25 cellular contexts compared by ENCODE assay signal in the genomic region with DNA sequence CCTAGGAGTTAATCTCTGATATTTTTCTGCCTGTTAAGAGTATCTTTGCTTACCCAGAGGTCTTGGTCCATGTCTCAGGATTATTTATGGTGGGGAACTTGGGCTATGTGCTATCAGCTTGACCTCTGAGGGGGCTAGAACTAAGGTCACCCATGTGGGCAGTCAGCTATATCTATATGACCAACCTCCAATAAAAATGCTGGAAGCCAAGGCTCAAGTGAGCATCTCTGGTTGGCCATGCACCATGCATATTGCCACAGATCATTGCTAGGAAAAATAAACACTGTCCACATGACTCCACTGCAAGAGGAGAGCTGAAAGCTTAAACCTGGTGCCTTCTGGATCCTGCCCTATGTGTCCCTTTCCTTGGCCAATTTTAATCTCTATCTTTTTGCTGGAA.
DNase-seq lines count a peak whose midpoint lies in the region; ATAC-seq, FAIRE-seq and TF ChIP-seq lines count a peak whose summit lies in the region.
"Had no signal": no experiment of that assay in that cellular context is flagged by ENCODE, and none has a peak within 500 bp of the region (broad histone marks: within the 10 kb centered on the region; RNA-seq: fewer than 3 reads in every experiment).

No MANE protein-coding gene starts in this region.

- no peak for FAIRE-seq in GM19239 (lab: Jason Lieb, UNC)
- FAIRE-seq: GM12891, H54 had no signal

- DNase-seq in HEK293T (ENCODE audit: extremely low spot score): peak; percentile 25
- peak; percentile 52 for DNase-seq in fibroblast of gingiva (ENCODE audit: low read depth)
- no peak for DNase-seq in activated CD8-positive, alpha-beta memory T cell treated with anti-CD3 and anti-CD28 coated beads for 24 hours
- DNase-seq in iPS-NIHi11 (ENCODE audit: low spot score): no peak
- DNase-seq in GM19239 (ENCODE audit: insufficient read length, low spot score): no peak
- no peak for DNase-seq in anterior cingulate cortex (lab: John Stamatoyannopoulos, UW)
- DNase-seq: activated CD4-positive, alpha-beta T cell treated with anti-CD3 and anti-CD28 coated beads for 4 hours; activated naive CD4-positive, alpha-beta T cell treated with anti-CD3 and anti-CD28 coated beads, Interleukin-2, amount 50 U/mL, for 16 hours; aorta; BE2C; cerebellar nuclear complex; DND-41; effector CD4-positive, alpha-beta T cell; erythroblast; Karpas-422; NCI-H1694 treated with DMSO at 0.1 percent for 48 hours; NCI-H526 treated with DMSO at 0.1 percent for 48 hours; posterior cingulate gyrus; RPMI8226; sigmoid colon; stomach; T-helper 17 cell had no signal

- POLR2A ChIA-PET in HEK293T (lab: Yijun Ruan, JAX): no interaction called here

- CTCF ChIA-PET in HEK293T (lab: Yijun Ruan, JAX): interaction anchor here (0.6 kb wide), 1 partner anchor 245 kb away, joined by 3 read pairs; no protein-coding TSS in a partner anchor

- peak; percentile 71 for ATAC-seq in SK-N-SH treated with all-trans-retinoic acid at 6 μM for 48 hours
- ATAC-seq: T-helper 17 cell had no signal

TF ChIP-seq in HEK293T, 16 proteins besides CTCF, POLR2A, EP300 and RAD21:
- no peak for TF ChIP-seq L3MBTL2 (conservative IDR thresholded peaks at IDR 0.05)
- TF ChIP-seq FOXK2 (IDR thresholded peaks at IDR 0.05): no peak
- TF ChIP-seq CTBP1 (IDR thresholded peaks at IDR 0.05; ENCODE audit: borderline replicate concordance): no peak
- no peak for TF ChIP-seq SUZ12 (IDR thresholded peaks at IDR 0.05)
- TF ChIP-seq ELF4 (IDR thresholded peaks at IDR 0.05): no peak

TF ChIP-seq in SK-N-SH treated with all-trans-retinoic acid at 6 μM for 48 hours, 23 proteins besides CTCF, POLR2A, EP300 and RAD21:
- TF ChIP-seq, protein P1, sequence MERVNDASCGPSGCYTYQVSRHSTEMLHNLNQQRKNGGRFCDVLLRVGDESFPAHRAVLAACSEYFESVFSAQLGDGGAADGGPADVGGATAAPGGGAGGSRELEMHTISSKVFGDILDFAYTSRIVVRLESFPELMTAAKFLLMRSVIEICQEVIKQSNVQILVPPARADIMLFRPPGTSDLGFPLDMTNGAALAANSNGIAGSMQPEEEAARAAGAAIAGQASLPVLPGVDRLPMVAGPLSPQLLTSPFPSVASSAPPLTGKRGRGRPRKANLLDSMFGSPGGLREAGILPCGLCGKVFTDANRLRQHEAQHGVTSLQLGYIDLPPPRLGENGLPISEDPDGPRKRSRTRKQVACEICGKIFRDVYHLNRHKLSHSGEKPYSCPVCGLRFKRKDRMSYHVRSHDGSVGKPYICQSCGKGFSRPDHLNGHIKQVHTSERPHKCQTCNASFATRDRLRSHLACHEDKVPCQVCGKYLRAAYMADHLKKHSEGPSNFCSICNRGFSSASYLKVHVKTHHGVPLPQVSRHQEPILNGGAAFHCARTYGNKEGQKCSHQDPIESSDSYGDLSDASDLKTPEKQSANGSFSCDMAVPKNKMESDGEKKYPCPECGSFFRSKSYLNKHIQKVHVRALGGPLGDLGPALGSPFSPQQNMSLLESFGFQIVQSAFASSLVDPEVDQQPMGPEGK (CRISPR knock-in tag; IDR thresholded peaks at IDR 0.05; ENCODE audit: borderline replicate concordance): no peak
- TF ChIP-seq TCF4 (CRISPR knock-in tag; IDR thresholded peaks at IDR 0.05; ENCODE audit: borderline replicate concordance): no peak
- no peak for TF ChIP-seq ZC3H10 (CRISPR knock-in tag; IDR thresholded peaks at IDR 0.05)
- no peak for TF ChIP-seq ZFP3 (CRISPR knock-in tag; IDR thresholded peaks at IDR 0.05)
- no peak for TF ChIP-seq TOX (CRISPR knock-in tag; IDR thresholded peaks at IDR 0.05; ENCODE audit: borderline replicate concordance)
- no peak for TF ChIP-seq CSDC2 (CRISPR knock-in tag; IDR thresholded peaks at IDR 0.05)
- no peak for TF ChIP-seq ZNF8 (CRISPR knock-in tag; IDR thresholded peaks at IDR 0.05)
TF ChIP-seq in SK-N-SH treated with all-trans-retinoic acid at 6 μM for 48 hours: peak in this region for 0.

Comparison
In these comparisons a context has a peak if more than half of its experiments do, and no peak if none do; other contexts are left out.
1. DNase-seq: peak in HEK293T (single experiment) and fibroblast of gingiva (single experiment); none in activated CD8-positive, alpha-beta memory T cell treated with anti-CD3 and anti-CD28 coated beads for 24 hours (single experiment), iPS-NIHi11 (single experiment), GM19239 (single experiment) and anterior cingulate cortex (0 of 58).